8 cellular contexts compared by ENCODE assay signal in genomic region chr14:77053046-77053841, GRCh38. TPM values are rescaled to one million over a fixed set of nuclear protein-coding genes. Genes with fewer than 3 reads are reported as not detected.
DNase-seq lines count a peak whose midpoint lies in the region; ATAC-seq and TF ChIP-seq lines count a peak whose summit lies in the region.

No MANE protein-coding gene starts in this region.

- H3K27ac ChIP-seq in GM23248 (no peak overlapping the region), esophagus squamous epithelium (peak overlapping the region; percentile 60 to 83 (median 70))

- intact Hi-C loops in esophagus squamous epithelium (cut with DNase I): no loop called here

- DNase-seq in BE2C (peak; percentile 95), GM23248 (peak; percentile 73), NK-92 (lab: John Stamatoyannopoulos, UW; ENCODE audit: unreplicated experiment) (peak; percentile 9), activated T-cell treated with anti-CD3 and anti-CD28 coated beads for 48 hours (ENCODE audit: low read depth) (peak; percentile 78), esophagus squamous epithelium (lab: John Stamatoyannopoulos, UW) (no peak), neural crest cell (ENCODE audit: low read depth, low spot score) (peak; percentile 77), superior temporal gyrus (ENCODE audit: extremely low spot score) (peak; percentile 62)

- no peak overlapping the region for H3K4me3 Mint-ChIP-seq in neural crest cell

- ATAC-seq in GM19397 (IDR thresholded peaks at IDR 0.05; ENCODE audit: unreplicated experiment): no peak

- no peaks in the 10 kb centered on the region for H3K9me3 Mint-ChIP-seq in neural crest cell

- 33 to 34% methylated on average over 21 of the region's 21 CpGs for WGBS in GM23248 (ENCODE audit: low coverage in 1 of 2, low lambda C conversion rate in 2 of 2, missing lambda C conversion rate in 2 of 2), 2 experiments
- WGBS in esophagus squamous epithelium, 2 donors: 45 to 75% methylated on average over 9 to 16 of the region's 21 CpGs

- H3K27me3 Mint-ChIP-seq in neural crest cell (ENCODE audit: low read depth): no peaks in the 10 kb centered on the region

- H2AFZ ChIP-seq in GM23248: no peak overlapping the region

- TF ChIP-seq POLR2A in esophagus squamous epithelium (IDR thresholded peaks at IDR 0.05): no peak

- no peaks in the 10 kb centered on the region for H3K27me3 ChIP-seq in BE2C
- no peaks in the 10 kb centered on the region for H3K27me3 ChIP-seq in GM23248 (replicated peaks; ENCODE audit: insufficient read depth)
- H3K27me3 ChIP-seq in esophagus squamous epithelium: no peaks in the 10 kb centered on the region

- no peak overlapping the region for H3K27ac Mint-ChIP-seq in neural crest cell (ENCODE audit: unreplicated experiment)

- H3K79me2 ChIP-seq in GM23248 (ENCODE audit: insufficient read depth): no peaks in the 10 kb centered on the region

- H3K9me2 ChIP-seq in GM23248 (ENCODE audit: insufficient read depth): no peaks in the 10 kb centered on the region

- H3K9me3 ChIP-seq in BE2C: no peaks in the 10 kb centered on the region
- no peaks in the 10 kb centered on the region for H3K9me3 ChIP-seq in GM23248 (ENCODE audit: low read depth)
- H3K9me3 ChIP-seq in esophagus squamous epithelium: peaks cover 0 to 5% (median 0%) of the 10 kb centered on the region in 3 donors

- peak overlapping the region; percentile 17; the same call in 1 of the 2 replicates for H3K9ac ChIP-seq in GM23248

- no peaks in the 10 kb centered on the region for H3K36me3 Mint-ChIP-seq in neural crest cell (ENCODE audit: low read depth)

- no peaks in the 10 kb centered on the region for H4K20me1 ChIP-seq in GM23248 (ENCODE audit: insufficient read depth)

- H3F3A ChIP-seq in GM23248 (ENCODE audit: insufficient read depth): peaks cover 7% of the 10 kb centered on the region; the same call in 1 of the 2 replicates

- H3K4me1 Mint-ChIP-seq in neural crest cell: peaks cover 30% of the 10 kb centered on the region

- H3K4me3 ChIP-seq in BE2C (ENCODE audit: low read depth, low read length) (no peak overlapping the region), GM23248 (no peak overlapping the region), esophagus squamous epithelium (no peak overlapping the region)

- no peaks in the 10 kb centered on the region for H3K36me3 ChIP-seq in BE2C
- H3K36me3 ChIP-seq in GM23248 (ENCODE audit: low read depth): no peaks in the 10 kb centered on the region
- H3K36me3 ChIP-seq in esophagus squamous epithelium: no peaks in the 10 kb centered on the region

- H3K4me1 ChIP-seq in BE2C (peaks cover 28% of the 10 kb centered on the region), GM23248 (ENCODE audit: insufficient read depth) (peaks cover 24% of the 10 kb centered on the region), esophagus squamous epithelium (peaks cover 16 to 31% (median 18%) of the 10 kb centered on the region in 3 donors)

- no peak overlapping the region for H3K4me2 ChIP-seq in GM23248 (ENCODE audit: unreplicated experiment)

- TF ChIP-seq CTCF in BE2C (IDR thresholded peaks at IDR 0.05; ENCODE audit: low read depth, low read length): peak; percentile 92
- TF ChIP-seq CTCF in esophagus squamous epithelium (IDR thresholded peaks at IDR 0.05): peak; percentile 73 to 95 (median 89)
- peak; percentile 96 for TF ChIP-seq CTCF in neural crest cell (conservative IDR thresholded peaks at IDR 0.05)

- in situ Hi-C loops in GM23248 (cut with MboI): no loop called here

RNA-seq across cellular contexts. Expression of gene IRF2BPL, which starts 24.7 kb away (rescaled TPM):
- 148 TPM for polyA plus RNA-seq in BE2C (2012; ENCODE audit: insufficient read depth, insufficient read length, low read depth)
- 43.4 and 51.0 TPM in 2 replicates for total RNA-seq in GM23248 (2014; rRNA removed; shearing (Covaris generic))
- polyA plus RNA-seq in GM23248 (2016; fragmentation: Nextera tagmentation; extraction: Ambion mirVana): 4.8 and 4.9 TPM in 2 replicates
- total RNA-seq in esophagus squamous epithelium (10 to 100 TPM; 15.8 to 28.8 (median 24.0) TPM), neural crest cell (42.6 and 43.6 TPM in 2 replicates)

RNA-seq across cellular contexts. Expression of gene CIPC, which starts 44.8 kb away (rescaled TPM):
- polyA plus RNA-seq in BE2C (2012; ENCODE audit: insufficient read depth, insufficient read length, low read depth): 28.9 TPM
- 10.8 and 14.4 TPM in 2 replicates for total RNA-seq in GM23248 (2014; rRNA removed; shearing (Covaris generic))
- polyA plus RNA-seq in GM23248 (2016; fragmentation: Nextera tagmentation; extraction: Ambion mirVana): 5.5 and 5.6 TPM in 2 replicates
- 10 to 100 TPM; 17.1 to 38.3 (median 32.6) TPM for total RNA-seq in esophagus squamous epithelium
- 28.7 and 29.8 TPM in 2 replicates for total RNA-seq in neural crest cell
